In the genomic region with DNA sequence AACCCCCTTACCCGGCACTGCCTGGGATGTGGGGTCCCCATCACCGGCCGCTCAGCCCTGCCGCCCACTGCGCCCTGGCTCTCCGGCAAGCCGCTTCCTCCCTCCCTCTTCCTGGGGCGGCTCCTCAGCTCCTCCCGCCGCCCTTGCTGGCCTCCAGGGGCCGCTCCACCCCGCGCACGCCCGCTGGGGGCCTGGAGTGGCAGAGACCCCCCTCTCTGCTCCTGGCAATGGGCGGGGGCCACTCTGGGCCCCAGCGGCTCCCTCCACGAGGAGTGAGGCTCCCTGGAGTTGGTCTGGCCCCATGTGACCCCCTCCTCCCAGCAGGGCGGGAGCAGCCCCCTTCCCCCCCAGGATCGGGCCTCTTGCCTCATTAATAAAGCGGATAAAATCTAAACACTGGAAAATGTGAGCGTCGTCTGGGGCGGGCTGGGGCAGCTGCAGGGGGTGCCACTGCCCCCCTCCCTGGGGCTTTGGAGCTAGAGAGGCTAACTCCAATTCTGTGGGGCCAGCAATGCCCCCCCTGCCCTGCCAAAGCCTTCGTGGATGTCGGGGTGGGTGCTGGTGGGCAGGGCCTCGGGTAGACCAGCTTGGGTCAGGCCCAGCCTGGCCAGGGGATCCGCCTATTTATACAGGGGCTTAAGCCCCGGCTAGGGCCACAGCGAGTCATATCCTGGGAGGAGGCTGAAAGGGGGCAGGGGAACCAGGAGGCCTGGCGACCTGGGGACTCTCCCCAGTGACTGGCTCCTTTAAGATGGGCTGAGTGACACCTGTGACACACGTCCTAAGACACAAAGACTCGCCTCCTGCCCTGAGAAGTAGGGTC, we compare ENCODE assay signal across 8 cellular contexts. TPM values are rescaled to one million over a fixed set of nuclear protein-coding genes. Genes with fewer than 3 reads are reported as not detected.
DNase-seq lines count a peak whose midpoint lies in the region; ATAC-seq and TF ChIP-seq lines count a peak whose summit lies in the region.

A gene with protein sequence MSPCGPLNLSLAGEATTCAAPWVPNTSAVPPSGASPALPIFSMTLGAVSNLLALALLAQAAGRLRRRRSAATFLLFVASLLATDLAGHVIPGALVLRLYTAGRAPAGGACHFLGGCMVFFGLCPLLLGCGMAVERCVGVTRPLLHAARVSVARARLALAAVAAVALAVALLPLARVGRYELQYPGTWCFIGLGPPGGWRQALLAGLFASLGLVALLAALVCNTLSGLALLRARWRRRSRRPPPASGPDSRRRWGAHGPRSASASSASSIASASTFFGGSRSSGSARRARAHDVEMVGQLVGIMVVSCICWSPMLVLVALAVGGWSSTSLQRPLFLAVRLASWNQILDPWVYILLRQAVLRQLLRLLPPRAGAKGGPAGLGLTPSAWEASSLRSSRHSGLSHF (minus strand): TSS at position 104 of the 823 bp plus-strand sequence. CDS start 1,034 bp downstream, outside the sequence.

- peaks cover 12% of the 10 kb centered on the region for H3K27me3 Mint-ChIP-seq in WTC11 (ENCODE audit: low read depth)

- H3K36me3 ChIP-seq in thymus (ENCODE audit: control insufficient read depth, insufficient read depth), result peaks cover 30% of the 10 kb centered on the region

- intact Hi-C loops in left ventricle myocardium superior (cut with micrococcal nuclease), result no loop called here

- peaks cover 4% of the 10 kb centered on the region; the same call in 1 of the 2 replicates for H3K36me3 Mint-ChIP-seq in WTC11

- H3K4me1 ChIP-seq in thymus (ENCODE audit: control insufficient read depth, insufficient read depth, low read length), result peaks cover 4% of the 10 kb centered on the region

- peak within 1 kb of the TSS; percentile 38; the same call in 1 of the 2 replicates for H3K27ac Mint-ChIP-seq in WTC11

- ATAC-seq in WTC11 (peak; percentile 23), left ventricle myocardium superior (peak; percentile 4), GM19463 (IDR thresholded peaks at IDR 0.05; ENCODE audit: unreplicated experiment) (no peak), HG03159 (IDR thresholded peaks at IDR 0.05; ENCODE audit: unreplicated experiment) (no peak)

- POLR2A ChIA-PET in WTC11 (lab: Charles Lee), result no interaction called here

- peak within 1 kb of the TSS; percentile 25 for H3K27ac ChIP-seq in thymus (ENCODE audit: low read depth)

- 17% methylated on average over 33 of the region's 33 CpGs for WGBS in thymus

- H3K4me3 ChIP-seq in AG10803 (ENCODE audit: low read length) (peak within 1 kb of the TSS; percentile 16; the same call in 1 of the 2 replicates), thymus (ENCODE audit: low read length) (no peak within 1 kb of the TSS)

- TF ChIP-seq CTCF in AG10803 (conservative IDR thresholded peaks at IDR 0.05; ENCODE audit: low read length) (peak; percentile 41), GM20000 (IDR thresholded peaks at IDR 0.05; ENCODE audit: extremely low read depth, missing control alignments) (no peak), WTC11 (IDR thresholded peaks at IDR 0.05) (no peak; the same call in 1 of the 2 replicates)

- CTCF ChIA-PET in WTC11 (lab: Charles Lee), result interaction anchor here (0.6 to 5.0 kb wide), 22 partner anchors 8 to 361 kb away, joined by 3 to 46 read pairs (median 4); a partner anchor contains a TSS

- peaks cover 24% of the 10 kb centered on the region for H3K4me1 Mint-ChIP-seq in WTC11

- H3K9me3 ChIP-seq in thymus (ENCODE audit: control insufficient read depth), result no peaks in the 10 kb centered on the region

- DNase-seq in AG10803 (ENCODE audit: low read depth), result no peak
- peak; percentile 68 for DNase-seq in GM20000 (ENCODE audit: low spot score)
- peak; percentile 60 for DNase-seq in WTC11 (ENCODE audit: low spot score)
- peak; percentile 35 for DNase-seq in left ventricle myocardium superior
- DNase-seq in cerebellar cortex (ENCODE audit: low spot score), result no peak

- H3K27me3 ChIP-seq in thymus (ENCODE audit: control insufficient read depth, insufficient read depth), result peaks cover 41% of the 10 kb centered on the region

- no peaks in the 10 kb centered on the region for H3K9me3 Mint-ChIP-seq in WTC11

- peak within 1 kb of the TSS; percentile 27 for H3K4me3 Mint-ChIP-seq in WTC11

TF ChIP-seq in WTC11, 78 proteins besides CTCF, POLR2A, EP300 and RAD21:
- peak; percentile 32; the same call in 1 of the 2 replicates for TF ChIP-seq SP1 (CRISPR knock-in tag; conservative IDR thresholded peaks at IDR 0.05)
- TF ChIP-seq, protein P1, sequence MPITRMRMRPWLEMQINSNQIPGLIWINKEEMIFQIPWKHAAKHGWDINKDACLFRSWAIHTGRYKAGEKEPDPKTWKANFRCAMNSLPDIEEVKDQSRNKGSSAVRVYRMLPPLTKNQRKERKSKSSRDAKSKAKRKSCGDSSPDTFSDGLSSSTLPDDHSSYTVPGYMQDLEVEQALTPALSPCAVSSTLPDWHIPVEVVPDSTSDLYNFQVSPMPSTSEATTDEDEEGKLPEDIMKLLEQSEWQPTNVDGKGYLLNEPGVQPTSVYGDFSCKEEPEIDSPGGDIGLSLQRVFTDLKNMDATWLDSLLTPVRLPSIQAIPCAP (CRISPR knock-in tag; IDR thresholded peaks at IDR 0.05), result no peak
- TF ChIP-seq, protein P2, sequence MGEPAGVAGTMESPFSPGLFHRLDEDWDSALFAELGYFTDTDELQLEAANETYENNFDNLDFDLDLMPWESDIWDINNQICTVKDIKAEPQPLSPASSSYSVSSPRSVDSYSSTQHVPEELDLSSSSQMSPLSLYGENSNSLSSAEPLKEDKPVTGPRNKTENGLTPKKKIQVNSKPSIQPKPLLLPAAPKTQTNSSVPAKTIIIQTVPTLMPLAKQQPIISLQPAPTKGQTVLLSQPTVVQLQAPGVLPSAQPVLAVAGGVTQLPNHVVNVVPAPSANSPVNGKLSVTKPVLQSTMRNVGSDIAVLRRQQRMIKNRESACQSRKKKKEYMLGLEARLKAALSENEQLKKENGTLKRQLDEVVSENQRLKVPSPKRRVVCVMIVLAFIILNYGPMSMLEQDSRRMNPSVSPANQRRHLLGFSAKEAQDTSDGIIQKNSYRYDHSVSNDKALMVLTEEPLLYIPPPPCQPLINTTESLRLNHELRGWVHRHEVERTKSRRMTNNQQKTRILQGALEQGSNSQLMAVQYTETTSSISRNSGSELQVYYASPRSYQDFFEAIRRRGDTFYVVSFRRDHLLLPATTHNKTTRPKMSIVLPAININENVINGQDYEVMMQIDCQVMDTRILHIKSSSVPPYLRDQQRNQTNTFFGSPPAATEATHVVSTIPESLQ (CRISPR knock-in tag; IDR thresholded peaks at IDR 0.05), result no peak
- TF ChIP-seq JAZF1 (CRISPR knock-in tag; IDR thresholded peaks at IDR 0.05), result no peak
- TF ChIP-seq GABPB1 (CRISPR knock-in tag; IDR thresholded peaks at IDR 0.05), result no peak
- TF ChIP-seq, protein P3, sequence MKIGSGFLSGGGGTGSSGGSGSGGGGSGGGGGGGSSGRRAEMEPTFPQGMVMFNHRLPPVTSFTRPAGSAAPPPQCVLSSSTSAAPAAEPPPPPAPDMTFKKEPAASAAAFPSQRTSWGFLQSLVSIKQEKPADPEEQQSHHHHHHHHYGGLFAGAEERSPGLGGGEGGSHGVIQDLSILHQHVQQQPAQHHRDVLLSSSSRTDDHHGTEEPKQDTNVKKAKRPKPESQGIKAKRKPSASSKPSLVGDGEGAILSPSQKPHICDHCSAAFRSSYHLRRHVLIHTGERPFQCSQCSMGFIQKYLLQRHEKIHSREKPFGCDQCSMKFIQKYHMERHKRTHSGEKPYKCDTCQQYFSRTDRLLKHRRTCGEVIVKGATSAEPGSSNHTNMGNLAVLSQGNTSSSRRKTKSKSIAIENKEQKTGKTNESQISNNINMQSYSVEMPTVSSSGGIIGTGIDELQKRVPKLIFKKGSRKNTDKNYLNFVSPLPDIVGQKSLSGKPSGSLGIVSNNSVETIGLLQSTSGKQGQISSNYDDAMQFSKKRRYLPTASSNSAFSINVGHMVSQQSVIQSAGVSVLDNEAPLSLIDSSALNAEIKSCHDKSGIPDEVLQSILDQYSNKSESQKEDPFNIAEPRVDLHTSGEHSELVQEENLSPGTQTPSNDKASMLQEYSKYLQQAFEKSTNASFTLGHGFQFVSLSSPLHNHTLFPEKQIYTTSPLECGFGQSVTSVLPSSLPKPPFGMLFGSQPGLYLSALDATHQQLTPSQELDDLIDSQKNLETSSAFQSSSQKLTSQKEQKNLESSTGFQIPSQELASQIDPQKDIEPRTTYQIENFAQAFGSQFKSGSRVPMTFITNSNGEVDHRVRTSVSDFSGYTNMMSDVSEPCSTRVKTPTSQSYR (CRISPR knock-in tag; IDR thresholded peaks at IDR 0.05), result no peak
- no peak for TF ChIP-seq HMGA2 (CRISPR knock-in tag; IDR thresholded peaks at IDR 0.05)
- TF ChIP-seq, protein P4, sequence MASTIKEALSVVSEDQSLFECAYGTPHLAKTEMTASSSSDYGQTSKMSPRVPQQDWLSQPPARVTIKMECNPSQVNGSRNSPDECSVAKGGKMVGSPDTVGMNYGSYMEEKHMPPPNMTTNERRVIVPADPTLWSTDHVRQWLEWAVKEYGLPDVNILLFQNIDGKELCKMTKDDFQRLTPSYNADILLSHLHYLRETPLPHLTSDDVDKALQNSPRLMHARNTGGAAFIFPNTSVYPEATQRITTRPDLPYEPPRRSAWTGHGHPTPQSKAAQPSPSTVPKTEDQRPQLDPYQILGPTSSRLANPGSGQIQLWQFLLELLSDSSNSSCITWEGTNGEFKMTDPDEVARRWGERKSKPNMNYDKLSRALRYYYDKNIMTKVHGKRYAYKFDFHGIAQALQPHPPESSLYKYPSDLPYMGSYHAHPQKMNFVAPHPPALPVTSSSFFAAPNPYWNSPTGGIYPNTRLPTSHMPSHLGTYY (CRISPR knock-in tag; IDR thresholded peaks at IDR 0.05), result no peak
- TF ChIP-seq, protein P5, sequence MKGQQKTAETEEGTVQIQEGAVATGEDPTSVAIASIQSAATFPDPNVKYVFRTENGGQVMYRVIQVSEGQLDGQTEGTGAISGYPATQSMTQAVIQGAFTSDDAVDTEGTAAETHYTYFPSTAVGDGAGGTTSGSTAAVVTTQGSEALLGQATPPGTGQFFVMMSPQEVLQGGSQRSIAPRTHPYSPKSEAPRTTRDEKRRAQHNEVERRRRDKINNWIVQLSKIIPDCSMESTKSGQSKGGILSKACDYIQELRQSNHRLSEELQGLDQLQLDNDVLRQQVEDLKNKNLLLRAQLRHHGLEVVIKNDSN (CRISPR knock-in tag; IDR thresholded peaks at IDR 0.05), result no peak
- TF ChIP-seq KAT7 (CRISPR knock-in tag; IDR thresholded peaks at IDR 0.05; ENCODE audit: borderline replicate concordance), result no peak
- no peak for TF ChIP-seq GRHL2 (CRISPR knock-in tag; IDR thresholded peaks at IDR 0.05; ENCODE audit: insufficient replicate concordance, severe bottlenecking)
- 0 out of 2 replicates have a peak, but pooled peaks have one; percentile 19 for TF ChIP-seq FOXK1 (CRISPR knock-in tag; IDR thresholded peaks at IDR 0.05)
- no peak for TF ChIP-seq ELF4 (CRISPR knock-in tag; IDR thresholded peaks at IDR 0.05; ENCODE audit: low read depth)
- TF ChIP-seq ZNF423 (CRISPR knock-in tag; IDR thresholded peaks at IDR 0.05), result peak; percentile 17; the same call in 1 of the 2 replicates

RNA-seq across cellular contexts. Expression of the gene that starts here (rescaled TPM):
- 0.68 to 1.2 TPM (median 0.87 TPM) in 3 replicates for total RNA-seq in WTC11 (2021)
- not detected for total RNA-seq in left ventricle myocardium superior
- polyA plus RNA-seq in thymus, result 0.11 TPM

Comparison
In these comparisons a context has a peak if more than half of its experiments do, and no peak if none do; other contexts are left out.
1. Peak in DNase-seq and ATAC-seq in left ventricle myocardium superior; RNA of the gene not detected or under 1 TPM.
2. DNase-seq: peak in GM20000 (single experiment) and WTC11 (single experiment); none in AG10803 (single experiment) and cerebellar cortex (single experiment).